12 cellular contexts compared by ENCODE assay signal in genomic region chr7:26188291-26188999, GRCh38. TPM values are rescaled to one million over a fixed set of nuclear protein-coding genes. Genes with fewer than 3 reads are reported as not detected.
DNase-seq lines count a peak whose midpoint lies in the region; ATAC-seq, FAIRE-seq and TF ChIP-seq lines count a peak whose summit lies in the region.
"Had no signal": no experiment of that assay in that cellular context is flagged by ENCODE, and none has a peak within 500 bp of the region (broad histone marks: within the 10 kb centered on the region; RNA-seq: fewer than 3 reads in every experiment).

No MANE protein-coding gene starts in this region.

- no peak overlapping the region for H3K9ac ChIP-seq in endodermal cell (ENCODE audit: extremely low read depth, low read length, poor library complexity, severe bottlenecking)

- no peak overlapping the region for H3K4me3 Mint-ChIP-seq in endodermal cell

- TF ChIP-seq POLR2A in A549 (IDR thresholded peaks at IDR 0.05; ENCODE audit: low read length) = no peak

- no peaks in the 10 kb centered on the region for H3K9me3 ChIP-seq in A549
- no peaks in the 10 kb centered on the region for H3K9me3 ChIP-seq in endodermal cell (ENCODE audit: control insufficient read depth, low read length)
- H3K9me3 ChIP-seq: colonic mucosa had no signal

- H3K27ac ChIP-seq in A549 (peak overlapping the region in 1 of 2 experiments; percentile 57; a peak in 2 of 6 replicates), endodermal cell (ENCODE audit: low read depth, low read length) (peak overlapping the region; percentile 21)
- H3K27ac ChIP-seq: colonic mucosa had no signal

- CTCF ChIA-PET in A549 (lab: Yijun Ruan, JAX) = interaction anchor here (0.9 to 3.2 kb wide), 7 partner anchors 9 to 177 kb away, joined by 3 to 31 read pairs (median 5); partner anchors contain the start of gene NFE2L3

- H3K27ac Mint-ChIP-seq in endodermal cell = peak overlapping the region; percentile 83

- H3K36me3 ChIP-seq in endodermal cell (ENCODE audit: control insufficient read depth, insufficient read depth, low read length) = peaks cover 72% of the 10 kb centered on the region

- H3K4me1 ChIP-seq in A549 = peaks cover 95% of the 10 kb centered on the region
- no peaks in the 10 kb centered on the region for H3K4me1 ChIP-seq in endodermal cell (ENCODE audit: control insufficient read depth, insufficient read depth, low read length)

- no peaks in the 10 kb centered on the region for H3K9me3 Mint-ChIP-seq in endodermal cell

- FAIRE-seq in A549 (lab: Jason Lieb, UNC) (no peak), urothelium cell line (lab: Jason Lieb, UNC) (no peak)

- H3K4me1 Mint-ChIP-seq in endodermal cell = peaks cover 11% of the 10 kb centered on the region

- H3K4me3 ChIP-seq in A549 (no peak overlapping the region), endodermal cell (ENCODE audit: low read length) (no peak overlapping the region)
- H3K4me3 ChIP-seq: colonic mucosa had no signal

- no peaks in the 10 kb centered on the region for H3K27me3 ChIP-seq in endodermal cell (ENCODE audit: control insufficient read depth, insufficient read depth, low read length, poor library complexity, severe bottlenecking)
- H3K27me3 ChIP-seq: colonic mucosa had no signal

- WGBS in A549 (ENCODE audit: missing lambda C conversion rate) = 89% methylated on average over 8 of the region's 8 CpGs
- 91 to 93% methylated on average over 6 to 8 of the region's 8 CpGs for WGBS in endodermal cell (ENCODE audit: insufficient coverage in 1 of 2, insufficient read length in 1 of 2), 2 experiments

- TF ChIP-seq CTCF in A549 (IDR thresholded peaks at IDR 0.05) (no peak), endodermal cell (conservative IDR thresholded peaks at IDR 0.05) (no peak)

- ATAC-seq in A549 (peak in 1 of 2 experiments; percentile 2; a peak in 2 of 6 replicates), HG03039 (IDR thresholded peaks at IDR 0.05; ENCODE audit: unreplicated experiment) (no peak), HG02885 (IDR thresholded peaks at IDR 0.05; ENCODE audit: poor library complexity, unreplicated experiment) (no peak)

- POLR2A ChIA-PET in A549 (lab: Yijun Ruan, JAX) = interaction anchor here (1.4 to 3.8 kb wide), 8 partner anchors 8 to 97 kb away, joined by 3 to 42 read pairs (median 10); partner anchors contain the start of genes CBX3, HNRNPA2B1 and NFE2L3

- no peak for TF ChIP-seq RAD21 in A549 (conservative IDR thresholded peaks at IDR 0.05 in 1 of 2, IDR thresholded peaks at IDR 0.05 in 1 of 2)

- DNase-seq in A549 (ENCODE audit: low read depth in 1 of 2, low spot score in 1 of 2) (no peak), ELF-1 (ENCODE audit: low read depth, low spot score) (peak; percentile 44), OCI-M1 (lab: John Stamatoyannopoulos, UW) (peak; percentile 39), endodermal cell (peak; percentile 65), urothelium cell line (ENCODE audit: low spot score) (no peak), iPS-NIHi11 (ENCODE audit: low spot score) (no peak)
- DNase-seq: colonic mucosa, DMS153, NCI-H1694, occipital lobe had no signal

- TF ChIP-seq EP300 in A549 (IDR thresholded peaks at IDR 0.05) = no peak

- H3K4me2 ChIP-seq in A549 = 0 out of 3 replicates have a peak overlapping the region, but pooled peaks have one; percentile 7

- no peaks in the 10 kb centered on the region for H3K27me3 Mint-ChIP-seq in endodermal cell (ENCODE audit: insufficient read depth)

- H3K36me3 Mint-ChIP-seq in endodermal cell (ENCODE audit: low read depth) = peaks cover 56% of the 10 kb centered on the region

TF ChIP-seq in A549, 52 proteins besides CTCF, POLR2A, EP300 and RAD21 (continues in another document):
- TF ChIP-seq MAZ (IDR thresholded peaks at IDR 0.05; ENCODE audit: borderline replicate concordance, low read depth, low read length) = no peak
- peak; percentile 90; the same call in 1 of the 2 replicates for TF ChIP-seq RARB (CRISPR knock-in tag; IDR thresholded peaks at IDR 0.05)
- TF ChIP-seq CHD2 (IDR thresholded peaks at IDR 0.05; ENCODE audit: low read length, partially characterized antibody) = no peak
- TF ChIP-seq PHF8 (IDR thresholded peaks at IDR 0.05; ENCODE audit: borderline replicate concordance, low read depth) = no peak
- TF ChIP-seq GATA3 (IDR thresholded peaks at IDR 0.05; ENCODE audit: borderline replicate concordance) = no peak
- peak; percentile 97 for TF ChIP-seq FOSB (CRISPR knock-in tag; IDR thresholded peaks at IDR 0.05)
- TF ChIP-seq BCL3 (IDR thresholded peaks at IDR 0.05) = no peak
- TF ChIP-seq CBX2 (IDR thresholded peaks at IDR 0.05; ENCODE audit: borderline replicate concordance, low read depth) = no peak
- TF ChIP-seq NFE2L2 (conservative IDR thresholded peaks at IDR 0.05; ENCODE audit: low read length) = no peak
- TF ChIP-seq NR3C1 (IDR thresholded peaks at IDR 0.05) = no peak
- no peak for TF ChIP-seq HES2 (IDR thresholded peaks at IDR 0.05)
- TF ChIP-seq CBX8 (IDR thresholded peaks at IDR 0.05) = no peak
- TF ChIP-seq HOXB5 (CRISPR knock-in tag; IDR thresholded peaks at IDR 0.05) = no peak
- TF ChIP-seq RCOR1 (IDR thresholded peaks at IDR 0.05; ENCODE audit: low read depth, low read length) = no peak
- no peak for TF ChIP-seq PBX3 (IDR thresholded peaks at IDR 0.05)

RNA-seq across cellular contexts. Expression of gene HNRNPA2B1, which starts 12.1 kb away (rescaled TPM):
- polyA plus RNA-seq in A549 (2011; rRNA removed) = 595 and 1,070 TPM in 2 replicates
- 507 and 660 TPM in 2 replicates for polyA plus RNA-seq in A549 (2012; cell fraction: cytosol; rRNA removed)
- polyA plus RNA-seq in A549 (2012; cell fraction: nucleus; rRNA removed) = 180 and 246 TPM in 2 replicates
- polyA plus RNA-seq in A549 (2017; fragmentation: RNase III; extraction: RNeasy Plus Mini Kit Qiagen cat#74134 plus additional on column Dnase treatment) = 2,246 to 2,255 TPM (median 2,251 TPM) in 3 replicates
- 124 and 138 TPM in 2 replicates for polyA minus RNA-seq in A549 (2011; rRNA and poly(A)+ RNA removed)
- total RNA-seq in endodermal cell = 1,000 to 10,000 TPM in 1 of 2 donors, 100 to 1,000 TPM in 1; 913 to 1,007 TPM
- 1,106 TPM for polyA plus RNA-seq in endodermal cell (2013, experiment 1 of 2)
- polyA plus RNA-seq in endodermal cell (2013, experiment 2 of 2) = 1,007 TPM

RNA-seq across cellular contexts. Expression of gene CBX3, which starts 13.1 kb away (rescaled TPM):
- polyA plus RNA-seq in A549 (2011; rRNA removed) (177 and 275 TPM in 2 replicates), A549 (2017; fragmentation: RNase III; extraction: RNeasy Plus Mini Kit Qiagen cat#74134 plus additional on column Dnase treatment) (286 to 298 TPM (median 288 TPM) in 3 replicates)
- 82.7 and 88.6 TPM in 2 replicates for polyA plus RNA-seq in A549 (2012; cell fraction: cytosol; rRNA removed)
- polyA plus RNA-seq in A549 (2012; cell fraction: nucleus; rRNA removed) = 58.0 and 66.0 TPM in 2 replicates
- polyA minus RNA-seq in A549 (2011; rRNA and poly(A)+ RNA removed) = 19.6 and 28.2 TPM in 2 replicates
- total RNA-seq in endodermal cell = 100 to 1,000 TPM; 213 to 219 TPM
- polyA plus RNA-seq in endodermal cell (2013, experiment 1 of 2) = 277 TPM
- 276 TPM for polyA plus RNA-seq in endodermal cell (2013, experiment 2 of 2)

RNA-seq across cellular contexts. Expression of gene NFE2L3, which starts 36.4 kb away (rescaled TPM):
- polyA plus RNA-seq in A549 (2011; rRNA removed) (9.6 and 11.4 TPM in 2 replicates), A549 (2017; fragmentation: RNase III; extraction: RNeasy Plus Mini Kit Qiagen cat#74134 plus additional on column Dnase treatment) (4.9 to 10.0 TPM (median 6.7 TPM) in 3 replicates)
- polyA plus RNA-seq in A549 (2012; cell fraction: cytosol; rRNA removed) = 3.8 and 4.8 TPM in 2 replicates
- 6.3 and 8.0 TPM in 2 replicates for polyA plus RNA-seq in A549 (2012; cell fraction: nucleus; rRNA removed)
- polyA minus RNA-seq in A549 (2011; rRNA and poly(A)+ RNA removed) = 3.1 and 3.4 TPM in 2 replicates
- 10 to 100 TPM; 20.2 to 48.4 TPM for total RNA-seq in endodermal cell
- polyA plus RNA-seq in endodermal cell (2013, experiment 1 of 2) = 14.4 TPM
- polyA plus RNA-seq in endodermal cell (2013, experiment 2 of 2) = 11.3 TPM

Comparison
In these comparisons a context has a peak if more than half of its experiments do, and no peak if none do; other contexts are left out.
1. DNase-seq: peak in ELF-1 (single experiment), OCI-M1 (single experiment) and endodermal cell (single experiment); none in A549 (0 of 2), urothelium cell line (single experiment) and iPS-NIHi11 (single experiment).